8 cellular contexts compared by ENCODE assay signal in genomic region chr17:1999557-2000251, GRCh38.
DNase-seq lines count a peak whose midpoint lies in the region; ATAC-seq and TF ChIP-seq lines count a peak whose summit lies in the region.

No MANE protein-coding gene starts in this region.

- H3K79me2 ChIP-seq in KMS-11 (ENCODE audit: insufficient read depth, low read depth) = no peaks in the 10 kb centered on the region

- H3K36me3 ChIP-seq in KMS-11 (ENCODE audit: insufficient read depth) (no peaks in the 10 kb centered on the region), stomach smooth muscle (ENCODE audit: control insufficient read depth in 2 of 2, insufficient read depth in 2 of 2, low read length in 2 of 2) (no peaks in the 10 kb centered on the region)

- peak; percentile 54 for DNase-seq in astrocyte of the hippocampus (ENCODE audit: low read depth, low spot score)
- peak; percentile 28 for DNase-seq in kidney tubule cell (ENCODE audit: low spot score)
- no peak for DNase-seq in NOMO-1 treated with dmso at 0.1 percent for 144 hours (lab: John Stamatoyannopoulos, UW; ENCODE audit: unreplicated experiment)

- peak overlapping the region; percentile 98 for H3K27ac ChIP-seq in 22Rv1
- H3K27ac ChIP-seq in KMS-11 = no peak overlapping the region
- peak overlapping the region; percentile 69 for H3K27ac ChIP-seq in stomach smooth muscle (ENCODE audit: low read length)

- H3K4me1 ChIP-seq in KMS-11 (ENCODE audit: low read depth, poor library complexity, severe bottlenecking) (peaks cover 11% of the 10 kb centered on the region), stomach smooth muscle (ENCODE audit: control insufficient read depth, insufficient read depth, low read length) (peaks cover 29% of the 10 kb centered on the region)

- H3K4me3 ChIP-seq in KMS-11 (IDR thresholded peaks at IDR 0.05; ENCODE audit: insufficient read depth, low read depth, low read length) = no peak overlapping the region
- H3K4me3 ChIP-seq in stomach smooth muscle (ENCODE audit: low read length in 2 of 2) = peak overlapping the region in 1 of 2 donors; percentile 52

- H3K9me3 ChIP-seq in stomach smooth muscle (ENCODE audit: control insufficient read depth in 2 of 2, low read length in 2 of 2) = no peaks in the 10 kb centered on the region

- H4K20me1 ChIP-seq in KMS-11 (ENCODE audit: insufficient read depth) = no peaks in the 10 kb centered on the region

- H3K4me2 ChIP-seq in KMS-11 = peak overlapping the region; percentile 34; the same call in 1 of the 2 replicates

- no peak for TF ChIP-seq CTCF in 22Rv1 (IDR thresholded peaks at IDR 0.05)
- TF ChIP-seq CTCF in KMS-11 (conservative IDR thresholded peaks at IDR 0.05; ENCODE audit: low read depth, low read length) = no peak

- H3K27me3 ChIP-seq in KMS-11 (ENCODE audit: insufficient read depth, low read depth) = no peaks in the 10 kb centered on the region
- no peaks in the 10 kb centered on the region for H3K27me3 ChIP-seq in stomach smooth muscle (ENCODE audit: control insufficient read depth in 1 of 2, insufficient read depth in 2 of 2, low read length in 2 of 2)

- H2AFZ ChIP-seq in KMS-11 (ENCODE audit: low read depth) = peak overlapping the region; percentile 44

- H3K9ac ChIP-seq in KMS-11 (no peak overlapping the region), stomach smooth muscle (ENCODE audit: low read length in 2 of 2) (peak overlapping the region; percentile 13 to 36)

- no peak for ATAC-seq in GM21737 (IDR thresholded peaks at IDR 0.05; ENCODE audit: unreplicated experiment)
- ATAC-seq in HG03097 (IDR thresholded peaks at IDR 0.05; ENCODE audit: low FRiP score, unreplicated experiment) = no peak
